1 cellular context compared by ENCODE assay signal in the genomic region with DNA sequence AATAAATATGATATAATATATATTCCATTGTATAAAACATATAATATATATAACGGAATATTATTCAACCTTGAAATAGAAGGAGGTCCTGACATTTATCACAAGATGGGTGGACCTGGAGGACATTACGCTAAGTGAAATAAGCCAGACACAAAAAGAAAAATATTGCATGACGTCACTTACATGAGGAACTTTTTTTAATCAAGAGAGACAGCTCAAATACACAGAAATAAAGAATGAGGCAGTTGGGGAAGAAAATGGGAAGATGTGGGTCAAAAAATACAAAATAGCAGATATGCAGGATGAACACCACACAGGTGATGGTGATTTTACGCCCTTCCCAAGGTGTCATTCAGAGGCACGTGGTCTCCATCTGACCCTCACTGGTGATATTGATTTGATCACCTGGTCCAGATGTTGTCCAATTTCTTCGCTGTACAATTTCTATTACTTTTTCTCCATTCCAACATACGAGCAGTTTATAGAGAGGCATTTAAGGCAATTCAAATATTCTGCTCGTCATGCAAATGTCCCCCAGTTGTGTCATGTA.
TF ChIP-seq lines count a peak whose summit lies in the region.

No MANE protein-coding gene starts in this region.

TF ChIP-seq in K562, 482 proteins besides CTCF, POLR2A, EP300 and RAD21 (continues in another document):
- TF ChIP-seq DPF2 (IDR thresholded peaks at IDR 0.05) (0 out of 2 replicates have a peak, but pooled peaks have one; percentile 5), ZNF274 (IDR thresholded peaks at IDR 0.05; ENCODE audit: borderline replicate concordance, low read depth, low read length) (no peak), EHMT2 (IDR thresholded peaks at IDR 0.05) (no peak), KDM1A (IDR thresholded peaks at IDR 0.05) (no peak), ZNF766 (CRISPR knock-in tag; conservative IDR thresholded peaks at IDR 0.05) (0 out of 2 replicates have a peak, but pooled peaks have one; percentile 2), ZNF57 (CRISPR knock-in tag; IDR thresholded peaks at IDR 0.05) (no peak), NFRKB (IDR thresholded peaks at IDR 0.05; ENCODE audit: low read depth) (no peak; the same call in 1 of the 2 replicates), ZNF316 (IDR thresholded peaks at IDR 0.05) (no peak), JUNB (CRISPR knock-in tag; conservative IDR thresholded peaks at IDR 0.05) (no peak), U2AF2 (optimal IDR thresholded peaks at IDR 0.05; ENCODE audit: low read depth, low read length) (no peak), HMG20A (CRISPR knock-in tag; conservative IDR thresholded peaks at IDR 0.05) (no peak), FOXJ2 (tag; IDR thresholded peaks at IDR 0.05) (no peak), ZFP36 (IDR thresholded peaks at IDR 0.05; ENCODE audit: low read depth, low read length, partially characterized antibody) (no peak), ZFP91 (CRISPR knock-in tag; IDR thresholded peaks at IDR 0.05) (no peak), NR2C2 (CRISPR knock-in tag; IDR thresholded peaks at IDR 0.05) (no peak), NR2C2 (tag; IDR thresholded peaks at IDR 0.05) (no peak), RAD51 (IDR thresholded peaks at IDR 0.05; ENCODE audit: borderline replicate concordance, low read depth) (0 out of 2 replicates have a peak, but pooled peaks have one; percentile 17), VEZF1 (CRISPR knock-in tag; IDR thresholded peaks at IDR 0.05) (no peak), SMARCA4 (IDR thresholded peaks at IDR 0.05) (no peak), CCNT2 (IDR thresholded peaks at IDR 0.05; ENCODE audit: borderline replicate concordance, extremely low read depth, insufficient read length, low read depth, low read length) (no peak), KDM5B (IDR thresholded peaks at IDR 0.05; ENCODE audit: insufficient replicate concordance, low read depth, low read length) (no peak), FOXJ3 (CRISPR knock-in tag; IDR thresholded peaks at IDR 0.05) (no peak), KHSRP (IDR thresholded peaks at IDR 0.05) (0 out of 2 replicates have a peak, but pooled peaks have one; percentile 31), ZNF398 (CRISPR knock-in tag; IDR thresholded peaks at IDR 0.05) (no peak), ATF7 (IDR thresholded peaks at IDR 0.05) (peak; percentile 39; the same call in 1 of the 2 replicates), SNIP1 (IDR thresholded peaks at IDR 0.05; ENCODE audit: low read depth) (no peak), JUND (IDR thresholded peaks at IDR 0.05; ENCODE audit: borderline replicate concordance, low read depth, low read length) (no peak), JUND (tag; IDR thresholded peaks at IDR 0.05; ENCODE audit: borderline replicate concordance, low read depth, low read length) (peak; percentile 56; the same call in 2 of the 3 replicates)
- TF ChIP-seq, protein P1, sequence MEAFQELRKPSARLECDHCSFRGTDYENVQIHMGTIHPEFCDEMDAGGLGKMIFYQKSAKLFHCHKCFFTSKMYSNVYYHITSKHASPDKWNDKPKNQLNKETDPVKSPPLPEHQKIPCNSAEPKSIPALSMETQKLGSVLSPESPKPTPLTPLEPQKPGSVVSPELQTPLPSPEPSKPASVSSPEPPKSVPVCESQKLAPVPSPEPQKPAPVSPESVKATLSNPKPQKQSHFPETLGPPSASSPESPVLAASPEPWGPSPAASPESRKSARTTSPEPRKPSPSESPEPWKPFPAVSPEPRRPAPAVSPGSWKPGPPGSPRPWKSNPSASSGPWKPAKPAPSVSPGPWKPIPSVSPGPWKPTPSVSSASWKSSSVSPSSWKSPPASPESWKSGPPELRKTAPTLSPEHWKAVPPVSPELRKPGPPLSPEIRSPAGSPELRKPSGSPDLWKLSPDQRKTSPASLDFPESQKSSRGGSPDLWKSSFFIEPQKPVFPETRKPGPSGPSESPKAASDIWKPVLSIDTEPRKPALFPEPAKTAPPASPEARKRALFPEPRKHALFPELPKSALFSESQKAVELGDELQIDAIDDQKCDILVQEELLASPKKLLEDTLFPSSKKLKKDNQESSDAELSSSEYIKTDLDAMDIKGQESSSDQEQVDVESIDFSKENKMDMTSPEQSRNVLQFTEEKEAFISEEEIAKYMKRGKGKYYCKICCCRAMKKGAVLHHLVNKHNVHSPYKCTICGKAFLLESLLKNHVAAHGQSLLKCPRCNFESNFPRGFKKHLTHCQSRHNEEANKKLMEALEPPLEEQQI (IDR thresholded peaks at IDR 0.05) = 0 out of 2 replicates have a peak, but pooled peaks have one; percentile 2
- TF ChIP-seq, protein P2, sequence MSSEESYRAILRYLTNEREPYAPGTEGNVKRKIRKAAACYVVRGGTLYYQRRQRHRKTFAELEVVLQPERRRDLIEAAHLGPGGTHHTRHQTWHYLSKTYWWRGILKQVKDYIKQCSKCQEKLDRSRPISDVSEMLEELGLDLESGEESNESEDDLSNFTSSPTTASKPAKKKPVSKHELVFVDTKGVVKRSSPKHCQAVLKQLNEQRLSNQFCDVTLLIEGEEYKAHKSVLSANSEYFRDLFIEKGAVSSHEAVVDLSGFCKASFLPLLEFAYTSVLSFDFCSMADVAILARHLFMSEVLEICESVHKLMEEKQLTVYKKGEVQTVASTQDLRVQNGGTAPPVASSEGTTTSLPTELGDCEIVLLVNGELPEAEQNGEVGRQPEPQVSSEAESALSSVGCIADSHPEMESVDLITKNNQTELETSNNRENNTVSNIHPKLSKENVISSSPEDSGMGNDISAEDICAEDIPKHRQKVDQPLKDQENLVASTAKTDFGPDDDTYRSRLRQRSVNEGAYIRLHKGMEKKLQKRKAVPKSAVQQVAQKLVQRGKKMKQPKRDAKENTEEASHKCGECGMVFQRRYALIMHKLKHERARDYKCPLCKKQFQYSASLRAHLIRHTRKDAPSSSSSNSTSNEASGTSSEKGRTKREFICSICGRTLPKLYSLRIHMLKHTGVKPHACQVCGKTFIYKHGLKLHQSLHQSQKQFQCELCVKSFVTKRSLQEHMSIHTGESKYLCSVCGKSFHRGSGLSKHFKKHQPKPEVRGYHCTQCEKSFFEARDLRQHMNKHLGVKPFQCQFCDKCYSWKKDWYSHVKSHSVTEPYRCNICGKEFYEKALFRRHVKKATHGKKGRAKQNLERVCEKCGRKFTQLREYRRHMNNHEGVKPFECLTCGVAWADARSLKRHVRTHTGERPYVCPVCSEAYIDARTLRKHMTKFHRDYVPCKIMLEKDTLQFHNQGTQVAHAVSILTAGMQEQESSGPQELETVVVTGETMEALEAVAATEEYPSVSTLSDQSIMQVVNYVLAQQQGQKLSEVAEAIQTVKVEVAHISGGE (CRISPR knock-in tag; IDR thresholded peaks at IDR 0.05) = no peak
- TF ChIP-seq, protein P3, sequence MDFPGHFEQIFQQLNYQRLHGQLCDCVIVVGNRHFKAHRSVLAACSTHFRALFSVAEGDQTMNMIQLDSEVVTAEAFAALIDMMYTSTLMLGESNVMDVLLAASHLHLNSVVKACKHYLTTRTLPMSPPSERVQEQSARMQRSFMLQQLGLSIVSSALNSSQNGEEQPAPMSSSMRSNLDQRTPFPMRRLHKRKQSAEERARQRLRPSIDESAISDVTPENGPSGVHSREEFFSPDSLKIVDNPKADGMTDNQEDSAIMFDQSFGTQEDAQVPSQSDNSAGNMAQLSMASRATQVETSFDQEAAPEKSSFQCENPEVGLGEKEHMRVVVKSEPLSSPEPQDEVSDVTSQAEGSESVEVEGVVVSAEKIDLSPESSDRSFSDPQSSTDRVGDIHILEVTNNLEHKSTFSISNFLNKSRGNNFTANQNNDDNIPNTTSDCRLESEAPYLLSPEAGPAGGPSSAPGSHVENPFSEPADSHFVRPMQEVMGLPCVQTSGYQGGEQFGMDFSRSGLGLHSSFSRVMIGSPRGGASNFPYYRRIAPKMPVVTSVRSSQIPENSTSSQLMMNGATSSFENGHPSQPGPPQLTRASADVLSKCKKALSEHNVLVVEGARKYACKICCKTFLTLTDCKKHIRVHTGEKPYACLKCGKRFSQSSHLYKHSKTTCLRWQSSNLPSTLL (IDR thresholded peaks at IDR 0.05) = no peak
- TF ChIP-seq, protein P4, sequence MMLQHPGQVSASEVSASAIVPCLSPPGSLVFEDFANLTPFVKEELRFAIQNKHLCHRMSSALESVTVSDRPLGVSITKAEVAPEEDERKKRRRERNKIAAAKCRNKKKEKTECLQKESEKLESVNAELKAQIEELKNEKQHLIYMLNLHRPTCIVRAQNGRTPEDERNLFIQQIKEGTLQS (IDR thresholded peaks at IDR 0.05) = peak; percentile 80
- TF ChIP-seq, protein P4 (CRISPR knock-in tag; conservative IDR thresholded peaks at IDR 0.05) = no peak
